ENCODE assay signal across 9 cellular contexts in the genomic region with DNA sequence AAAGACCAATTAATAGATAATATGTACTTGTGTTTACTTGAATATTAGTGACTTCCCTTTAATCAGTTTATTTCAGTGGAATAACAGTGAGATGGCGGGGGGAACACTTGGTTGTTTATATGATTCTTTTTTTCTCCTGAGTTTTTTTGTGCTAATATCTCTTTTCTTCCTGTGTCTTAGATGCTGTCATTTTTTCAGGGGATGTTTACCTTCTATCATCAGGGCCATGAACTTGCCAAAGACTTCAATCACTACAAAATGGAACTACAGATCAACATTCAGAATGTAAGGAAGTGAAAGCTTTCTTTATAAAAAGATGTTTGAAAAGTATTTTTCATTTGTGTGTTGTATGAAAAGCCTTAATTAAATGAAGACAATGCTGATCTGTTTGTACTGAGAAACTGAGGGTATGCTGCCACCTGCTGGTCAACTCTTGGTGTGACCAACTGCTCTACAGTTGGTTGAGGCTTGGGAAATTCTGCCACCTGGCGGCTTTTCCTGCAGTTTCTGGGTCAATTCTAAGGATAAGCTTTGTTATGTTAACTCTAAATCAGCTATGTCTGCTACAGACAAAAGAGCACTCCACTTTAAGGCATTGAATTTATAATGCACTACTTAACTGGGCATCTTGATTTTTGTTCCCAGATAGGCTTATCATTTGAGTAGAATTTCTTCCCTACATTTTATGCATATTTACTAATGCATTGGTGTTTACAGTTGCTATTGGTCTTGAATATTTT.
DNase-seq lines count a peak whose midpoint lies in the region; ATAC-seq and TF ChIP-seq lines count a peak whose summit lies in the region.
"Had no signal": no experiment of that assay in that cellular context is flagged by ENCODE, and none has a peak within 500 bp of the region (broad histone marks: within the 10 kb centered on the region; RNA-seq: fewer than 3 reads in every experiment).

No MANE protein-coding gene starts in this region.

- no peaks in the 10 kb centered on the region for H3K79me2 ChIP-seq in OCI-LY7 (ENCODE audit: insufficient read depth, low read depth, low read length)

- TF ChIP-seq CTCF in OCI-LY7 (conservative IDR thresholded peaks at IDR 0.05; ENCODE audit: low read length) (peak; percentile 100), natural killer cell (IDR thresholded peaks at IDR 0.05) (peak; percentile 100)

- H3K4me3 ChIP-seq in OCI-LY7 (ENCODE audit: low read depth, low read length, poor library complexity, severe bottlenecking) = no peak overlapping the region
- H3K4me3 ChIP-seq: skin epidermis had no signal

- no peaks in the 10 kb centered on the region for H3K9me3 Mint-ChIP-seq in natural killer cell
- no peaks in the 10 kb centered on the region for H3K9me3 Mint-ChIP-seq in stimulated activated naive B cell treated with anti-CD40 and anti-IgM and Interleukin-4, amounts not matched to agents 10 μg/mL and 1 μg/mL and 100 μg/mL, for 72 hours

- peaks cover 9% of the 10 kb centered on the region for H3K36me3 Mint-ChIP-seq in natural killer cell
- no peaks in the 10 kb centered on the region for H3K36me3 Mint-ChIP-seq in stimulated activated naive B cell treated with anti-CD40 and anti-IgM and Interleukin-4, amounts not matched to agents 10 μg/mL and 1 μg/mL and 100 μg/mL, for 72 hours

- POLR2A ChIA-PET in OCI-LY7 (lab: Charles Lee) = interaction anchor here (0.7 to 1.0 kb wide), 2 partner anchors 17 to 327 kb away, joined by 3 read pairs; no protein-coding TSS in a partner anchor

- no peaks in the 10 kb centered on the region for H3K9me3 ChIP-seq in OCI-LY7 (ENCODE audit: low read length)

- no peaks in the 10 kb centered on the region for H3K27me3 Mint-ChIP-seq in natural killer cell (ENCODE audit: low read depth in 2 of 2)
- no peaks in the 10 kb centered on the region for H3K27me3 Mint-ChIP-seq in stimulated activated naive B cell treated with anti-CD40 and anti-IgM and Interleukin-4, amounts not matched to agents 10 μg/mL and 1 μg/mL and 100 μg/mL, for 72 hours

- H3K9me2 ChIP-seq in OCI-LY7 (ENCODE audit: insufficient read depth, low read length) = no peaks in the 10 kb centered on the region

- H3K27ac ChIP-seq in OCI-LY7 (ENCODE audit: low read depth, low read length, poor library complexity, severe bottlenecking) = no peak overlapping the region

- CTCF ChIA-PET in OCI-LY7 (lab: Charles Lee; ENCODE audit: unreplicated experiment) = interaction anchor here (0.6 to 1.0 kb wide), 3 partner anchors 62 to 158 kb away, joined by 3 to 7 read pairs (median 3); no protein-coding TSS in a partner anchor

- ATAC-seq in GM21619 (IDR thresholded peaks at IDR 0.05; ENCODE audit: unreplicated experiment) (peak; percentile 85), natural killer cell (peak; percentile 93 to 100 (median 99))
- peak; percentile 95 to 96 for ATAC-seq in stimulated activated naive B cell treated with anti-CD40 and anti-IgM and Interleukin-4, amounts not matched to agents 10 μg/mL and 1 μg/mL and 100 μg/mL, for 72 hours (replicated peaks)

- BruUV-seq in OCI-LY7 (replicated peaks; lab: Mats Ljungman, UMichigan) = no TSS peak

- TF ChIP-seq EP300 in Ishikawa (IDR thresholded peaks at IDR 0.05; ENCODE audit: borderline replicate concordance) = no peak

- H3K36me3 ChIP-seq in OCI-LY7 (ENCODE audit: insufficient read depth, low read length) = no peaks in the 10 kb centered on the region

- peaks cover 15 to 17% of the 10 kb centered on the region in 2 donors for H3K4me1 Mint-ChIP-seq in natural killer cell
- no peaks in the 10 kb centered on the region for H3K4me1 Mint-ChIP-seq in stimulated activated naive B cell treated with anti-CD40 and anti-IgM and Interleukin-4, amounts not matched to agents 10 μg/mL and 1 μg/mL and 100 μg/mL, for 72 hours

- no peak overlapping the region for H3K4me3 Mint-ChIP-seq in natural killer cell
- no peak overlapping the region for H3K4me3 Mint-ChIP-seq in stimulated activated naive B cell treated with anti-CD40 and anti-IgM and Interleukin-4, amounts not matched to agents 10 μg/mL and 1 μg/mL and 100 μg/mL, for 72 hours

- DNase-seq in DMS79 (lab: John Stamatoyannopoulos, UW) (peak; percentile 2), OCI-LY7 (ENCODE audit: low spot score) (peak; percentile 87), activated T-cell treated with anti-CD3 and anti-CD28 coated beads for 48 hours (ENCODE audit: low read depth) (peak; percentile 82), fibroblast of gingiva (ENCODE audit: low read depth) (peak; percentile 82), natural killer cell (peak; percentile 89)
- DNase-seq in stimulated activated naive B cell treated with anti-CD40 and anti-IgM and Interleukin-4, amounts not matched to agents 10 μg/mL and 1 μg/mL and 100 μg/mL, for 72 hours = peak; percentile 68

- H4K20me1 ChIP-seq in OCI-LY7 (ENCODE audit: insufficient read depth, low read length) = no peaks in the 10 kb centered on the region

- H3K4me2 ChIP-seq in OCI-LY7 (ENCODE audit: low read length) = no peak overlapping the region

- peak; percentile 100 for TF ChIP-seq RAD21 in Ishikawa (IDR thresholded peaks at IDR 0.05; ENCODE audit: low read depth)

- peak overlapping the region; percentile 42 to 77 for H3K27ac Mint-ChIP-seq in natural killer cell
- no peak overlapping the region for H3K27ac Mint-ChIP-seq in stimulated activated naive B cell treated with anti-CD40 and anti-IgM and Interleukin-4, amounts not matched to agents 10 μg/mL and 1 μg/mL and 100 μg/mL, for 72 hours

- H3K4me1 ChIP-seq in OCI-LY7 (ENCODE audit: insufficient read depth, low read length, poor library complexity, severe bottlenecking) = no peaks in the 10 kb centered on the region

- intact Hi-C loops in OCI-LY7 (cut with micrococcal nuclease; ENCODE audit: unreplicated experiment) = loop anchor here (1.0 to 5.0 kb wide), 4 partner anchors 39 to 349 kb away; no protein-coding TSS in a partner anchor
- intact Hi-C loops in natural killer cell (cut with micrococcal nuclease) = loop anchor here (1.0 to 5.0 kb wide), 5 partner anchors 158 to 704 kb away; partner anchors contain the start of gene TMEM184C

- H2AFZ ChIP-seq in OCI-LY7 (ENCODE audit: low read length) = no peak overlapping the region

TF ChIP-seq in Ishikawa, 13 proteins besides CTCF, POLR2A, EP300 and RAD21:
- TF ChIP-seq, protein P1, sequence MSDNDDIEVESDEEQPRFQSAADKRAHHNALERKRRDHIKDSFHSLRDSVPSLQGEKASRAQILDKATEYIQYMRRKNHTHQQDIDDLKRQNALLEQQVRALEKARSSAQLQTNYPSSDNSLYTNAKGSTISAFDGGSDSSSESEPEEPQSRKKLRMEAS (IDR thresholded peaks at IDR 0.05) = no peak
- TF ChIP-seq, protein P2, sequence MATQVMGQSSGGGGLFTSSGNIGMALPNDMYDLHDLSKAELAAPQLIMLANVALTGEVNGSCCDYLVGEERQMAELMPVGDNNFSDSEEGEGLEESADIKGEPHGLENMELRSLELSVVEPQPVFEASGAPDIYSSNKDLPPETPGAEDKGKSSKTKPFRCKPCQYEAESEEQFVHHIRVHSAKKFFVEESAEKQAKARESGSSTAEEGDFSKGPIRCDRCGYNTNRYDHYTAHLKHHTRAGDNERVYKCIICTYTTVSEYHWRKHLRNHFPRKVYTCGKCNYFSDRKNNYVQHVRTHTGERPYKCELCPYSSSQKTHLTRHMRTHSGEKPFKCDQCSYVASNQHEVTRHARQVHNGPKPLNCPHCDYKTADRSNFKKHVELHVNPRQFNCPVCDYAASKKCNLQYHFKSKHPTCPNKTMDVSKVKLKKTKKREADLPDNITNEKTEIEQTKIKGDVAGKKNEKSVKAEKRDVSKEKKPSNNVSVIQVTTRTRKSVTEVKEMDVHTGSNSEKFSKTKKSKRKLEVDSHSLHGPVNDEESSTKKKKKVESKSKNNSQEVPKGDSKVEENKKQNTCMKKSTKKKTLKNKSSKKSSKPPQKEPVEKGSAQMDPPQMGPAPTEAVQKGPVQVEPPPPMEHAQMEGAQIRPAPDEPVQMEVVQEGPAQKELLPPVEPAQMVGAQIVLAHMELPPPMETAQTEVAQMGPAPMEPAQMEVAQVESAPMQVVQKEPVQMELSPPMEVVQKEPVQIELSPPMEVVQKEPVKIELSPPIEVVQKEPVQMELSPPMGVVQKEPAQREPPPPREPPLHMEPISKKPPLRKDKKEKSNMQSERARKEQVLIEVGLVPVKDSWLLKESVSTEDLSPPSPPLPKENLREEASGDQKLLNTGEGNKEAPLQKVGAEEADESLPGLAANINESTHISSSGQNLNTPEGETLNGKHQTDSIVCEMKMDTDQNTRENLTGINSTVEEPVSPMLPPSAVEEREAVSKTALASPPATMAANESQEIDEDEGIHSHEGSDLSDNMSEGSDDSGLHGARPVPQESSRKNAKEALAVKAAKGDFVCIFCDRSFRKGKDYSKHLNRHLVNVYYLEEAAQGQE (IDR thresholded peaks at IDR 0.05; ENCODE audit: low read depth) = no peak
- TF ChIP-seq ZBTB7A (IDR thresholded peaks at IDR 0.05; ENCODE audit: low read depth) = no peak
- TF ChIP-seq NFIC (IDR thresholded peaks at IDR 0.05) = no peak

Comparison
In these comparisons a context has a peak if more than half of its experiments do, and no peak if none do; other contexts are left out.
1. DNase-seq: peak in every context shown above with its lines; median percentile 89 in natural killer cell; 87 in OCI-LY7; 82 in activated T-cell treated with anti-CD3 and anti-CD28 coated beads for 48 hours; 82 in fibroblast of gingiva; 68 in stimulated activated naive B cell treated with anti-CD40 and anti-IgM and Interleukin-4, amounts not matched to agents 10 μg/mL and 1 μg/mL and 100 μg/mL, for 72 hours; 2 in DMS79.